9 cellular contexts compared by ENCODE assay signal in the genomic region with DNA sequence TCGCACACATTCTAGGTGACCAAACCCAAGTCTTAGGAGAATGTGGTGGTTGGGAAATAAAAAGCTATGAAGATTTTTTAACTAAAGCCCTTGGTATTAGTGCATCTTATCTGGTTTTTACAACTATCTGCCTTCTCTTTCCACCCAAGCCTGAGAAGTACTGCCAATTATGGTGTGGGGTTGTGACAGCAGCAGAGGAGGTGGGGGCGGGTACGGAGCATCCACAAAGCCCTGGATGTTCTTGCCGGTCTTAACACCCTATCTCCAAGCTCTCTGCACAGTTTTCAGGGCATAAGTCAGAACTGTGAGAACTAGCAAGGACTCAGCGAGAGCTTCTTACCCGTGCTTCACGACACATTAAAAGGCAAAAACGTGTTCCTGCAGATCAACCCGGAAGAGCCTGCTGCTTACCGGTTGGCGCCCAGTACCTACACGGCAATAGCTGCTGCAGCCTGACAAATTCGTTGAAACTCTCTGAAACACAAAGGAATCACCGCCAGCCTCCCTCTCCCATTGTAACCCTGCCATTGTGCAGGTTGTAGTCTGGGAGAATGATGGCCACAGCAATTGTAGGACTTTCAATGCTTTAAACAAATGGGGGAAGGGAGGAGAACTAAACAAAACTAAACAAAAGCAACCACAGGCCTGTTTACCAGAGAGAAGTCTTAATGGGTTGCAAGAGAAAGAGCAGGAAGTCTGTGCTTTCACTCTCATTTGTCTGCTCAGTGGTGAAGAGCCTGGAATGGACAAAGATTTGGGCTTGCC.
DNase-seq lines count a peak whose midpoint lies in the region; ATAC-seq and TF ChIP-seq lines count a peak whose summit lies in the region.
"Had no signal": no experiment of that assay in that cellular context is flagged by ENCODE, and none has a peak within 500 bp of the region (broad histone marks: within the 10 kb centered on the region; RNA-seq: fewer than 3 reads in every experiment).

No MANE protein-coding gene starts in this region.

- H3K9me3 Mint-ChIP-seq in activated naive CD8-positive, alpha-beta T cell treated with anti-CD3 and anti-CD28 coated beads for 36 hours, result peaks cover 5% of the 10 kb centered on the region
- H3K9me3 Mint-ChIP-seq in naive thymus-derived CD4-positive, alpha-beta T cell, result peaks cover 0 to 4% (median 0%) of the 10 kb centered on the region in 11 donors

- peak overlapping the region; percentile 31 for H3K4me3 ChIP-seq in HUES48 (ENCODE audit: low read depth, low read length)
- peak overlapping the region; percentile 18 for H3K4me3 ChIP-seq in naive thymus-derived CD4-positive, alpha-beta T cell (ENCODE audit: low read length)
- H3K4me3 ChIP-seq in esophagus muscularis mucosa, result no peak overlapping the region
- H3K4me3 ChIP-seq: heart right ventricle had no signal

- ATAC-seq in naive thymus-derived CD4-positive, alpha-beta T cell, result peak; percentile 67
- ATAC-seq in left cardiac atrium, result no peak
- ATAC-seq: heart right ventricle had no signal

- H3K27ac Mint-ChIP-seq in activated naive CD8-positive, alpha-beta T cell treated with anti-CD3 and anti-CD28 coated beads for 36 hours, result peak overlapping the region; percentile 51
- peak overlapping the region; percentile 78 to 97 (median 90) for H3K27ac Mint-ChIP-seq in naive thymus-derived CD4-positive, alpha-beta T cell

- CTCF ChIA-PET in naive thymus-derived CD4-positive, alpha-beta T cell (lab: Charles Lee), result interaction anchor here (1.0 kb wide), 1 partner anchor 113 kb away, joined by 3 read pairs; no protein-coding TSS in a partner anchor

- no peaks in the 10 kb centered on the region for H3K27me3 Mint-ChIP-seq in activated naive CD8-positive, alpha-beta T cell treated with anti-CD3 and anti-CD28 coated beads for 36 hours
- no peaks in the 10 kb centered on the region for H3K27me3 Mint-ChIP-seq in naive thymus-derived CD4-positive, alpha-beta T cell

- H3K4me1 ChIP-seq in HUES48 (ENCODE audit: control insufficient read depth, insufficient read depth, low read length), result peaks cover 60% of the 10 kb centered on the region
- peaks cover 0 to 12% of the 10 kb centered on the region in 2 donors for H3K4me1 ChIP-seq in naive thymus-derived CD4-positive, alpha-beta T cell (ENCODE audit: control insufficient read depth in 2 of 2, insufficient read depth in 2 of 2, low read length in 2 of 2)
- H3K4me1 ChIP-seq in esophagus muscularis mucosa, result no peaks in the 10 kb centered on the region
- H3K4me1 ChIP-seq: heart right ventricle had no signal

- no peak for TF ChIP-seq EP300 in esophagus muscularis mucosa (IDR thresholded peaks at IDR 0.05)

- TF ChIP-seq POLR2A in esophagus muscularis mucosa (IDR thresholded peaks at IDR 0.05; ENCODE audit: low read depth), result no peak

- H3K36me3 Mint-ChIP-seq in activated naive CD8-positive, alpha-beta T cell treated with anti-CD3 and anti-CD28 coated beads for 36 hours, result no peaks in the 10 kb centered on the region
- peaks cover 0 to 9% (median 0%) of the 10 kb centered on the region in 5 donors for H3K36me3 Mint-ChIP-seq in naive thymus-derived CD4-positive, alpha-beta T cell

- H3K27ac ChIP-seq in HUES48 (ENCODE audit: low read depth, low read length), result peak overlapping the region; percentile 99
- peak overlapping the region; percentile 46 for H3K27ac ChIP-seq in naive thymus-derived CD4-positive, alpha-beta T cell (ENCODE audit: low read depth, low read length)
- H3K27ac ChIP-seq in esophagus muscularis mucosa (replicated peaks in 1 of 4), result no peak overlapping the region
- H3K27ac ChIP-seq: heart right ventricle had no signal

- no peak for TF ChIP-seq CTCF in esophagus muscularis mucosa (IDR thresholded peaks at IDR 0.05)

- POLR2A ChIA-PET in naive thymus-derived CD4-positive, alpha-beta T cell (lab: Charles Lee), result no interaction called here

- H3K36me3 ChIP-seq in HUES48 (ENCODE audit: control insufficient read depth, insufficient read depth, low read length), result no peaks in the 10 kb centered on the region
- H3K36me3 ChIP-seq in naive thymus-derived CD4-positive, alpha-beta T cell (ENCODE audit: control insufficient read depth in 2 of 3, insufficient read depth in 3 of 3, low read length in 3 of 3), result no peaks in the 10 kb centered on the region
- H3K36me3 ChIP-seq in esophagus muscularis mucosa, result no peaks in the 10 kb centered on the region
- H3K36me3 ChIP-seq: heart right ventricle had no signal

- H3K4me1 Mint-ChIP-seq in activated naive CD8-positive, alpha-beta T cell treated with anti-CD3 and anti-CD28 coated beads for 36 hours, result peaks cover 22% of the 10 kb centered on the region
- peaks cover 0 to 35% (median 19%) of the 10 kb centered on the region in 7 donors for H3K4me1 Mint-ChIP-seq in naive thymus-derived CD4-positive, alpha-beta T cell

- H3K4me3 Mint-ChIP-seq in activated naive CD8-positive, alpha-beta T cell treated with anti-CD3 and anti-CD28 coated beads for 36 hours, result no peak overlapping the region
- peak overlapping the region; percentile 26 to 86 (median 82) for H3K4me3 Mint-ChIP-seq in naive thymus-derived CD4-positive, alpha-beta T cell

- WGBS in esophagus muscularis mucosa, result 79% methylated on average over 14 of the region's 14 CpGs

- DNase-seq in NCI-H2107 (lab: John Stamatoyannopoulos, UW) (peak; percentile 77), midbrain (lab: John Stamatoyannopoulos, UW) (no peak), esophagus muscularis mucosa (ENCODE audit: extremely low spot score) (no peak), left cardiac atrium (no peak)
- DNase-seq in activated naive CD8-positive, alpha-beta T cell treated with anti-CD3 and anti-CD28 coated beads for 36 hours, result no peak
- peak in 7 of 9 donors; percentile 20 to 58 (median 47) for DNase-seq in naive thymus-derived CD4-positive, alpha-beta T cell
- DNase-seq: heart right ventricle; NK-92 treated with Interleukin-12 subunit alpha and Interleukin-12 subunit beta, amount 100 ng/mL, for 24 hours had no signal

- H3K9me3 ChIP-seq in HUES48 (ENCODE audit: control insufficient read depth, insufficient read depth, low read length) (no peaks in the 10 kb centered on the region), esophagus muscularis mucosa (no peaks in the 10 kb centered on the region)
- H3K9me3 ChIP-seq in naive thymus-derived CD4-positive, alpha-beta T cell (ENCODE audit: control insufficient read depth in 2 of 3, low read length in 3 of 3), result no peaks in the 10 kb centered on the region
- H3K9me3 ChIP-seq: heart right ventricle had no signal

- no peaks in the 10 kb centered on the region for H3K27me3 ChIP-seq in HUES48 (ENCODE audit: control insufficient read depth, insufficient read depth, low read length)
- no peaks in the 10 kb centered on the region for H3K27me3 ChIP-seq in naive thymus-derived CD4-positive, alpha-beta T cell (ENCODE audit: control insufficient read depth in 2 of 2, insufficient read depth in 2 of 2, low read length in 2 of 2)
- H3K27me3 ChIP-seq in esophagus muscularis mucosa, result no peaks in the 10 kb centered on the region
- H3K27me3 ChIP-seq: heart right ventricle had no signal

- intact Hi-C loops in naive thymus-derived CD4-positive, alpha-beta T cell (cut with micrococcal nuclease), result loop anchor here (2.0 to 10.0 kb wide), 3 partner anchors 50 to 570 kb away; no protein-coding TSS in a partner anchor
- intact Hi-C loops in esophagus muscularis mucosa (cut with DNase I), result no loop called here
- intact Hi-C loops in left cardiac atrium (cut with DNase I), result no loop called here

- peak overlapping the region; percentile 64 for H3K9ac ChIP-seq in HUES48 (ENCODE audit: low read depth, low read length)

Comparison
In these comparisons a context has a peak if more than half of its experiments do, and no peak if none do; other contexts are left out.
1. H3K27ac ChIP-seq: peak in HUES48 (single experiment) and naive thymus-derived CD4-positive, alpha-beta T cell (single experiment); none in esophagus muscularis mucosa (0 of 4).
2. H3K4me3 ChIP-seq: peak in HUES48 (single experiment) and naive thymus-derived CD4-positive, alpha-beta T cell (single experiment); none in esophagus muscularis mucosa (0 of 4).
3. DNase-seq: peak in NCI-H2107 (single experiment) and naive thymus-derived CD4-positive, alpha-beta T cell (7 of 9); none in activated naive CD8-positive, alpha-beta T cell treated with anti-CD3 and anti-CD28 coated beads for 36 hours (single experiment), midbrain (single experiment), esophagus muscularis mucosa (single experiment) and left cardiac atrium (single experiment).
4. intact Hi-C loops: an anchor here in naive thymus-derived CD4-positive, alpha-beta T cell (2.0 to 10.0 kb wide); none called in esophagus muscularis mucosa and left cardiac atrium.